Comparison of ENCODE assay signal across 18 cellular contexts in the genomic region with DNA sequence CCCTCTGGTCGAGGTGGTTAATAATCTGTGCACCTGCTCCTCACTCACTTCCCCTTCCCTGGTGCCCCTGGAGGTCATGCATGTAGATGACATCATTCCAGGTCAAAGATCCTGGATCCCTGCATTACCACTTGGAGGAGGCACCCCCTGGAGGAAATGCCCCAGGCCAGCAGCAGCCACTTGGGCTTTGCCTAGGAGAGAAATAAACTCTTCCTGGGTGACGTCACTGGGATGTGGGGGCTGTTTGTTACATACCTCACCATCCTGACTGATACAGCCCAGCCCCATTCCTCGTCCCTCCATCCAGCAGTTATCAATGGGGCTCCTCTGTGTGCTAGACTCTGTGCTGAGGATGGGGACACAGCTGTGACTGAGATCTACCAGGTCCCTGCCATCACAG.
DNase-seq lines count a peak whose midpoint lies in the region; ATAC-seq and TF ChIP-seq lines count a peak whose summit lies in the region.
"Had no signal": no experiment of that assay in that cellular context is flagged by ENCODE, and none has a peak within 500 bp of the region (broad histone marks: within the 10 kb centered on the region; RNA-seq: fewer than 3 reads in every experiment).

No MANE protein-coding gene starts in this region.

- H4K91ac ChIP-seq in H9 (ENCODE audit: insufficient read length, low read depth, low read length) = no peak overlapping the region

- H2AFZ ChIP-seq in H9 (ENCODE audit: low read length) = no peak overlapping the region

- H2AK5ac ChIP-seq in H9 (ENCODE audit: insufficient read length, low read length) = no peak overlapping the region

- no peak overlapping the region for H4K8ac ChIP-seq in H9 (replicated peaks; ENCODE audit: insufficient read length, low read depth, low read length)

- no peak for ATAC-seq in HG02642 (IDR thresholded peaks at IDR 0.05; ENCODE audit: poor library complexity, unreplicated experiment)

- H3K23me2 ChIP-seq in H9 (ENCODE audit: insufficient read length, low read depth, low read length, poor library complexity, severe bottlenecking) = no peaks in the 10 kb centered on the region

- H3K4me3 Mint-ChIP-seq in H9 = no peak overlapping the region
- no peak overlapping the region for H3K4me3 Mint-ChIP-seq in osteocyte (ENCODE audit: unreplicated experiment)
- H3K4me3 Mint-ChIP-seq: CD4-positive, alpha-beta memory T cell; HFFc6 had no signal

- H2BK15ac ChIP-seq in H9 (ENCODE audit: low read depth, low read length) = no peak overlapping the region

- no peaks in the 10 kb centered on the region for H3K36me3 Mint-ChIP-seq in H9 (ENCODE audit: insufficient read depth in 1 of 3, low read depth in 3 of 3)
- H3K36me3 Mint-ChIP-seq in osteocyte (ENCODE audit: unreplicated experiment) = no peaks in the 10 kb centered on the region
- H3K36me3 Mint-ChIP-seq: CD4-positive, alpha-beta memory T cell had no signal

- no peak overlapping the region for H3K4me3 ChIP-seq in epithelial cell of proximal tubule (ENCODE audit: low read depth, low read length)
- H3K4me3 ChIP-seq: MG63, Peyer's patch had no signal

- H3K9me3 Mint-ChIP-seq in H9 (no peaks in the 10 kb centered on the region), osteocyte (ENCODE audit: unreplicated experiment) (no peaks in the 10 kb centered on the region)
- H3K9me3 Mint-ChIP-seq: HFFc6 had no signal

- no peaks in the 10 kb centered on the region for H3K27me3 ChIP-seq in H9 (ENCODE audit: insufficient read depth, low read length)
- H3K27me3 ChIP-seq: BE2C, Peyer's patch had no signal

- H3K79me1 ChIP-seq in H9 (ENCODE audit: insufficient read depth, low read depth, low read length, poor library complexity, severe bottlenecking) = no peaks in the 10 kb centered on the region

- H3K4me1 ChIP-seq in H9 (ENCODE audit: insufficient read depth, low read length) = no peaks in the 10 kb centered on the region; the same call in none of the 2 replicates
- H3K4me1 ChIP-seq: BE2C, Peyer's patch had no signal

- H3K27me3 Mint-ChIP-seq in H9 (ENCODE audit: low read depth) (peaks cover under 1% of the 10 kb centered on the region), osteocyte (ENCODE audit: unreplicated experiment) (peaks cover 30% of the 10 kb centered on the region)

- H4K5ac ChIP-seq in H9 (ENCODE audit: insufficient read length, low read depth, low read length) = no peak overlapping the region

- no peak overlapping the region for H2BK20ac ChIP-seq in H9 (ENCODE audit: low read depth, low read length, poor library complexity, severe bottlenecking)

- H2BK5ac ChIP-seq in H9 (ENCODE audit: insufficient read length, low read length) = no peak overlapping the region

- H4K20me1 ChIP-seq in H9 (ENCODE audit: control insufficient read depth, insufficient read depth, insufficient read length) = no peaks in the 10 kb centered on the region

- H3K9me3 ChIP-seq in H9 (ENCODE audit: control insufficient read depth, low read depth, low read length) = no peaks in the 10 kb centered on the region
- H3K9me3 ChIP-seq: BE2C, MG63, Peyer's patch had no signal

- no peak overlapping the region for H2BK120ac ChIP-seq in H9 (ENCODE audit: low read depth, low read length, poor library complexity, severe bottlenecking)

- no peak overlapping the region for H3K23ac ChIP-seq in H9 (ENCODE audit: insufficient read length, low read depth, low read length)

- H3K4me2 ChIP-seq in H9 (ENCODE audit: insufficient read depth, insufficient read length, low read length) = no peak overlapping the region

- peak; percentile 12 for DNase-seq in D341Med (ENCODE audit: low spot score)
- peak; percentile 12 for DNase-seq in H9
- no peak for DNase-seq in epithelial cell of proximal tubule (ENCODE audit: low read depth)
- peak; percentile 54 for DNase-seq in osteocyte (ENCODE audit: extremely low spot score, unreplicated experiment)
- no peak for DNase-seq in AG20443 (ENCODE audit: low spot score)
- DNase-seq in stimulated activated CD4-positive, alpha-beta T cell treated with anti-CD3 and anti-CD28 coated beads, Interleukin-4, amount 100 ng/mL, for 4 hours = no peak
- DNase-seq: ACHN; BE2C; CD4-positive, alpha-beta memory T cell; HFFc6; MG63; NCI-H1092 treated with DMSO at 0.1 percent for 48 hours; NCI-H187 treated with DMSO at 0.1 percent for 48 hours; NCI-H2171; NCI-H524; SHP77 had no signal

- WGBS in H9 (ENCODE audit: extremely low coverage, insufficient read length, low lambda C conversion rate) = no CpG with 5 or more reads among the region's 3 CpGs

- no peak overlapping the region for H2BK12ac ChIP-seq in H9 (ENCODE audit: insufficient read length, low read depth, low read length)

- H3K56ac ChIP-seq in H9 (ENCODE audit: insufficient read length, low read depth, low read length) = no peak overlapping the region

- no peaks in the 10 kb centered on the region for H3K79me2 ChIP-seq in H9 (ENCODE audit: insufficient read depth, low read length)

- TF ChIP-seq CTCF in H9 (conservative IDR thresholded peaks at IDR 0.05) (no peak), epithelial cell of proximal tubule (conservative IDR thresholded peaks at IDR 0.05; ENCODE audit: low read depth, low read length) (peak; percentile 10), osteocyte (IDR thresholded peaks at IDR 0.05) (no peak)

- no peak overlapping the region for H3K27ac ChIP-seq in H9 (ENCODE audit: insufficient read length, low read depth, low read length)
- H3K27ac ChIP-seq: Peyer's patch had no signal

- H3K4me1 Mint-ChIP-seq in H9 (peaks cover 16 to 21% of the 10 kb centered on the region in 2 experiments), osteocyte (ENCODE audit: unreplicated experiment) (no peaks in the 10 kb centered on the region)
- H3K4me1 Mint-ChIP-seq: CD4-positive, alpha-beta memory T cell had no signal

- H3K4ac ChIP-seq in H9 (ENCODE audit: low read depth, low read length) = no peak overlapping the region

- H3K27ac Mint-ChIP-seq in H9 (no peak overlapping the region; a peak in 2 of 7 replicates), osteocyte (ENCODE audit: unreplicated experiment) (no peak overlapping the region)
- H3K27ac Mint-ChIP-seq: CD4-positive, alpha-beta memory T cell; HFFc6 had no signal

- no peak overlapping the region for H3K9ac ChIP-seq in H9 (ENCODE audit: extremely low read depth, insufficient read length, low read length)

- no peak overlapping the region for H3K18ac ChIP-seq in H9 (ENCODE audit: insufficient read length, low read depth, low read length)

- H3K14ac ChIP-seq in H9 (ENCODE audit: insufficient read depth, low read length) = no peak overlapping the region

- no peak overlapping the region for H3T11ph ChIP-seq in H9 (ENCODE audit: low read length)

Comparison
In these comparisons a context has a peak if more than half of its experiments do, and no peak if none do; other contexts are left out.
1. DNase-seq: peak in D341Med (single experiment), H9 (single experiment) and osteocyte (single experiment); none in epithelial cell of proximal tubule (single experiment), AG20443 (single experiment) and stimulated activated CD4-positive, alpha-beta T cell treated with anti-CD3 and anti-CD28 coated beads, Interleukin-4, amount 100 ng/mL, for 4 hours (0 of 2).